In genomic region chr13:50030315-50030714, GRCh38 we compare ENCODE assay signal across 28 cellular contexts. TPM values are rescaled to one million over a fixed set of nuclear protein-coding genes. Genes with fewer than 3 reads are reported as not detected.
DNase-seq lines count a peak whose midpoint lies in the region; ATAC-seq, FAIRE-seq and TF ChIP-seq lines count a peak whose summit lies in the region.
"Had no signal": no experiment of that assay in that cellular context is flagged by ENCODE, and none has a peak within 500 bp of the region (broad histone marks: within the 10 kb centered on the region; RNA-seq: fewer than 3 reads in every experiment).

No MANE protein-coding gene starts in this region.

- H3K27me3 Mint-ChIP-seq in WTC11 (ENCODE audit: low read depth), result no peaks in the 10 kb centered on the region
- H3K27me3 Mint-ChIP-seq: activated naive CD4-positive, alpha-beta T cell treated with anti-CD3 and anti-CD28 coated beads, Interleukin-2, amount 50 U/mL, for 24 hours; stimulated activated naive CD8-positive, alpha-beta T cell treated with anti-CD3 and anti-CD28 coated beads, Interleukin-15, Interleukin-2, amounts not matched to agents 100 ng/mL and 50 ng/mL, for 24 hours; T-helper 17 cell had no signal

- no peak for TF ChIP-seq POLR2A in tibial nerve (IDR thresholded peaks at IDR 0.05)

- no peaks in the 10 kb centered on the region for H3K36me3 Mint-ChIP-seq in WTC11

- ATAC-seq in WTC11, result no peak
- ATAC-seq: left colon, SK-N-SH treated with all-trans-retinoic acid at 6 μM for 48 hours, T-helper 17 cell had no signal

- TF ChIP-seq CTCF in WTC11 (IDR thresholded peaks at IDR 0.05) (no peak), tibial nerve (IDR thresholded peaks at IDR 0.05) (no peak)

- 96 to 100% methylated on average over 3 of the region's 3 CpGs for WGBS in GM23248 (ENCODE audit: low coverage in 1 of 2, low lambda C conversion rate in 2 of 2, missing lambda C conversion rate in 2 of 2), 2 experiments
- 78 to 81% methylated on average over 3 of the region's 3 CpGs for WGBS in tibial nerve, 2 donors

- H3K4me3 ChIP-seq in GM23248 (no peak overlapping the region), tibial nerve (no peak overlapping the region)
- H3K4me3 ChIP-seq: hepatocyte, ovary, skin epidermis, testis had no signal

- in situ Hi-C loops in GM23248 (cut with MboI), result no loop called here

- peaks cover 5% of the 10 kb centered on the region; the same call in 1 of the 2 replicates for H3K4me1 Mint-ChIP-seq in WTC11
- H3K4me1 Mint-ChIP-seq: activated naive CD4-positive, alpha-beta T cell treated with anti-CD3 and anti-CD28 coated beads, Interleukin-2, amount 50 U/mL, for 24 hours had no signal

- no peak overlapping the region for H3K27ac ChIP-seq in GM23248
- H3K27ac ChIP-seq in tibial nerve, result no peak overlapping the region
- H3K27ac ChIP-seq: brain microvascular endothelial cell, C4-2B, hepatocyte, ovary, skin epidermis, testis had no signal

- POLR2A ChIA-PET in WTC11 (lab: Charles Lee), result no interaction called here

- DNase-seq in GM23248, result peak; percentile 3
- DNase-seq in MV-4-11 (lab: John Stamatoyannopoulos, UW), result peak; percentile 16
- no peak for DNase-seq in WTC11 (ENCODE audit: low spot score)
- no peak for DNase-seq in NCI-H146 (lab: John Stamatoyannopoulos, UW)
- DNase-seq in activated CD8-positive, alpha-beta memory T cell treated with anti-CD3 and anti-CD28 coated beads, Interleukin-2, amount 50 U/mL, for 48 hours, result no peak
- no peak for DNase-seq in tibial nerve (ENCODE audit: low spot score in 2 of 2)
- DNase-seq in GM19240 (ENCODE audit: insufficient read length, low spot score), result no peak
- DNase-seq: activated T-cell treated with anti-CD3 and anti-CD28 coated beads for 4 hours, amniotic stem cell, brain microvascular endothelial cell, COR-L47, DMS79, GOT3, left colon, NCI-H1105, NCI-H2227 treated with DMSO at 0.1 percent for 48 hours, NCI-H748 treated with DMSO at 0.1 percent for 48 hours, ovary, T-helper 17 cell, testis had no signal

- H3K27ac Mint-ChIP-seq in WTC11, result no peak overlapping the region
- H3K27ac Mint-ChIP-seq: activated naive CD4-positive, alpha-beta T cell treated with anti-CD3 and anti-CD28 coated beads, Interleukin-2, amount 50 U/mL, for 24 hours; stimulated activated naive CD8-positive, alpha-beta T cell treated with anti-CD3 and anti-CD28 coated beads, Interleukin-15, Interleukin-2, amounts not matched to agents 100 ng/mL and 50 ng/mL, for 24 hours; T-helper 17 cell had no signal

- no peaks in the 10 kb centered on the region for H3K79me2 ChIP-seq in GM23248 (ENCODE audit: insufficient read depth)
- H3K79me2 ChIP-seq: hepatocyte had no signal

- peaks cover 3% of the 10 kb centered on the region; the same call in 1 of the 2 replicates for H3F3A ChIP-seq in GM23248 (ENCODE audit: insufficient read depth)

- H3K36me3 ChIP-seq in GM23248 (ENCODE audit: low read depth) (no peaks in the 10 kb centered on the region; the same call in 1 of the 2 replicates), tibial nerve (no peaks in the 10 kb centered on the region)
- H3K36me3 ChIP-seq: ovary had no signal

- H3K9me3 Mint-ChIP-seq in WTC11, result no peaks in the 10 kb centered on the region
- H3K9me3 Mint-ChIP-seq: activated naive CD4-positive, alpha-beta T cell treated with anti-CD3 and anti-CD28 coated beads, Interleukin-2, amount 50 U/mL, for 24 hours; stimulated activated naive CD8-positive, alpha-beta T cell treated with anti-CD3 and anti-CD28 coated beads, Interleukin-15, Interleukin-2, amounts not matched to agents 100 ng/mL and 50 ng/mL, for 24 hours had no signal

- H3K4me3 Mint-ChIP-seq in WTC11, result no peak overlapping the region
- H3K4me3 Mint-ChIP-seq: activated naive CD4-positive, alpha-beta T cell treated with anti-CD3 and anti-CD28 coated beads, Interleukin-2, amount 50 U/mL, for 24 hours; stimulated activated naive CD8-positive, alpha-beta T cell treated with anti-CD3 and anti-CD28 coated beads, Interleukin-15, Interleukin-2, amounts not matched to agents 100 ng/mL and 50 ng/mL, for 24 hours; T-helper 17 cell had no signal

- H3K9me2 ChIP-seq in GM23248 (ENCODE audit: insufficient read depth), result no peaks in the 10 kb centered on the region

- peak; percentile 85 for FAIRE-seq in islet of Langerhans (lab: Jason Lieb, UNC)
- FAIRE-seq: TTC549 had no signal

- no peak for TF ChIP-seq EP300 in tibial nerve (IDR thresholded peaks at IDR 0.05)

- CTCF ChIA-PET in WTC11 (lab: Charles Lee), result no interaction called here

- H3K27me3 ChIP-seq in GM23248 (replicated peaks; ENCODE audit: insufficient read depth), result no peaks in the 10 kb centered on the region
- H3K27me3 ChIP-seq in tibial nerve, result no peaks in the 10 kb centered on the region
- H3K27me3 ChIP-seq: brain microvascular endothelial cell, hepatocyte, ovary, testis had no signal

- H2AFZ ChIP-seq in GM23248, result no peak overlapping the region
- H2AFZ ChIP-seq: hepatocyte had no signal

- no peak overlapping the region for H3K4me2 ChIP-seq in GM23248 (ENCODE audit: unreplicated experiment)
- H3K4me2 ChIP-seq: hepatocyte had no signal

- H3K9me3 ChIP-seq in GM23248 (ENCODE audit: low read depth), result no peaks in the 10 kb centered on the region
- H3K9me3 ChIP-seq in tibial nerve, result no peaks in the 10 kb centered on the region
- H3K9me3 ChIP-seq: ovary, testis had no signal

- H3K9ac ChIP-seq in GM23248, result no peak overlapping the region

- H3K4me1 ChIP-seq in GM23248 (ENCODE audit: insufficient read depth) (peaks cover 8% of the 10 kb centered on the region; the same call in 1 of the 2 replicates), tibial nerve (peaks cover 0 to 21% (median 0%) of the 10 kb centered on the region in 4 donors)
- H3K4me1 ChIP-seq: testis had no signal

- H4K20me1 ChIP-seq in GM23248 (ENCODE audit: insufficient read depth), result no peaks in the 10 kb centered on the region

TF ChIP-seq in WTC11, 78 proteins besides CTCF, POLR2A, EP300 and RAD21:
- TF ChIP-seq ATF2 (CRISPR knock-in tag; IDR thresholded peaks at IDR 0.05; ENCODE audit: borderline replicate concordance, low read depth) (no peak), FOXP4 (CRISPR knock-in tag; IDR thresholded peaks at IDR 0.05) (no peak), JUN (CRISPR knock-in tag; IDR thresholded peaks at IDR 0.05) (no peak), SOX15 (CRISPR knock-in tag; IDR thresholded peaks at IDR 0.05) (no peak), GABPB1 (CRISPR knock-in tag; IDR thresholded peaks at IDR 0.05) (peak; percentile 98)

RNA-seq across cellular contexts. Expression of gene KCNRG, which starts 15.1 kb away (rescaled TPM):
- 0.97 TPM in 1 of 2 replicates, not detected in the other for total RNA-seq in GM23248 (2014; rRNA removed; shearing (Covaris generic))
- polyA plus RNA-seq in GM23248 (2016; fragmentation: Nextera tagmentation; extraction: Ambion mirVana), result 0.15 and 0.30 TPM in 2 replicates
- total RNA-seq in WTC11 (2021), result 0.21 to 1.1 TPM (median 0.32 TPM) in 3 replicates
- total RNA-seq in tibial nerve, result 1 to 10 TPM in 2 of 4 donors, under 1 TPM in 2; 0.60 to 2.4 (median 1.6) TPM

RNA-seq across cellular contexts. Expression of gene TRIM13, which starts 33.5 kb away (rescaled TPM):
- 20.2 and 22.3 TPM in 2 replicates for total RNA-seq in GM23248 (2014; rRNA removed; shearing (Covaris generic))
- 24.0 and 24.3 TPM in 2 replicates for polyA plus RNA-seq in GM23248 (2016; fragmentation: Nextera tagmentation; extraction: Ambion mirVana)
- total RNA-seq in WTC11 (2021) (27.5 to 29.1 TPM (median 27.6 TPM) in 3 replicates), tibial nerve (10 to 100 TPM; 18.0 to 25.8 (median 23.2) TPM)

Comparison
In these comparisons a context has a peak if more than half of its experiments do, and no peak if none do; other contexts are left out.
1. DNase-seq: peak in GM23248 (single experiment) and MV-4-11 (single experiment); none in WTC11 (single experiment), NCI-H146 (single experiment), activated CD8-positive, alpha-beta memory T cell treated with anti-CD3 and anti-CD28 coated beads, Interleukin-2, amount 50 U/mL, for 48 hours (single experiment), tibial nerve (0 of 2) and GM19240 (single experiment).